ENCODE assay signal across 2 cellular contexts in the genomic region with DNA sequence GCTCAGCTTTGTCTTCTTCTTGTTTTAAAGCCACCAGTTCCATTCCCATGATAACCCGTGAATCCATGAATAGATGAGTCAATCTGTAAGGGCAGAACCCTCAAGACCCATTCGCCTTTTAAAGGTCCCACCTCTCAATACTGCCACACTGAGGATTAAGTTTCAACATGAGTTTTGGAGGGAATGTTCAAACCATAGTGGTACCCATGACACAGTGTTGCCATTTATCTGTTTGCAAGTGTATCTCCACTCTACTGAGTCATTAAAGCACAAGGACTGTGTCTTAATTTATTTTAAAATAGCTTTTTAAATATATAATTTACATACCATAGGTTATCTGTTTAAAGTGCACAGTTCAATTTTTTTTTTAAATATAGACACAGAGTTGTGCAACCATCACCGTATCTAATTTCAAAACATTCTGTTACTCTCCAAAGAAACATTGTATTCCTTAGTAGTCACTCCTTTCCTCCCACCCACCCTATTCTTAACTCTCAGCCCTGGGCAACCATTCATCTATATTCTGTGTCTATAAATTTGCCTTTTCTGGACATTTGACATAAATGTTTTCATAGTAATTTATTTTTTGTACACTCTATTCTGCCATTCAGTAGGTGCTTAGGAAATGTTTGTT.
TF ChIP-seq lines count a peak whose summit lies in the region.

No MANE protein-coding gene starts in this region.

TF ChIP-seq in Ishikawa, 13 proteins besides CTCF, POLR2A, EP300 and RAD21:
- TF ChIP-seq CEBPB (IDR thresholded peaks at IDR 0.05) (peak; percentile 62; the same call in 1 of the 2 replicates), YY1 (IDR thresholded peaks at IDR 0.05; ENCODE audit: low read depth) (no peak)

TF ChIP-seq in K562, 482 proteins besides CTCF, POLR2A, EP300 and RAD21:
- TF ChIP-seq CEBPB (tag; IDR thresholded peaks at IDR 0.05) (peak; percentile 28; the same call in 1 of the 2 replicates), CEBPG (CRISPR knock-in tag; IDR thresholded peaks at IDR 0.05) (no peak), CEBPG (tag; conservative IDR thresholded peaks at IDR 0.05 in 1 of 2, IDR thresholded peaks at IDR 0.05 in 1 of 2) (peak in 1 of 2 experiments; percentile 53; a peak in 2 of 4 replicates), XRCC4 (IDR thresholded peaks at IDR 0.05; ENCODE audit: extremely low read depth, insufficient read depth, insufficient read length) (no peak)
- TF ChIP-seq, protein P1, sequence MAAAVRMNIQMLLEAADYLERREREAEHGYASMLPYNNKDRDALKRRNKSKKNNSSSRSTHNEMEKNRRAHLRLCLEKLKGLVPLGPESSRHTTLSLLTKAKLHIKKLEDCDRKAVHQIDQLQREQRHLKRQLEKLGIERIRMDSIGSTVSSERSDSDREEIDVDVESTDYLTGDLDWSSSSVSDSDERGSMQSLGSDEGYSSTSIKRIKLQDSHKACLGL (CRISPR knock-in tag; IDR thresholded peaks at IDR 0.05; ENCODE audit: borderline replicate concordance, poor library complexity, severe bottlenecking): no peak
